8 cellular contexts compared by ENCODE assay signal in genomic region chr9:135380321-135380960, GRCh38.
"Had no signal": no experiment of that assay in that cellular context is flagged by ENCODE, and none has a peak within 500 bp of the region (broad histone marks: within the 10 kb centered on the region; RNA-seq: fewer than 3 reads in every experiment).

No MANE protein-coding gene starts in this region.

- H2AFZ ChIP-seq: GM23338 had no signal

- H3K27ac Mint-ChIP-seq: GM23338, H9 had no signal

- H3K4me1 Mint-ChIP-seq: GM23338 had no signal

- H3K4me3 Mint-ChIP-seq: GM23338, H9 had no signal

- DNase-seq: H9, HCEC 1CT, IMR-90 had no signal

- H3K4me2 ChIP-seq: GM23338 had no signal

- H3K9me3 Mint-ChIP-seq: H9 had no signal

- H3K4me3 ChIP-seq: GM23338, K562 had no signal

- FAIRE-seq: H1, H54, HTR-8/SVneo, K562 had no signal

- ATAC-seq: GM23338 had no signal
